Comparison of ENCODE assay signal across 1 cellular context in genomic region chr1:61724721-61725694, GRCh38.
A peak's percentile ranks its signal among the peaks of the same experiment; 100 is the strongest.
TF ChIP-seq lines count a peak whose summit lies in the region.

Gene TM2D1 (minus strand): TSS chr1:61725141. CDS start chr1:61725120, 21 bp downstream.

TF ChIP-seq in HEK293, 187 proteins besides CTCF, POLR2A, EP300 and RAD21 (continued from another document and continues in another):
- TF ChIP-seq, protein P1, sequence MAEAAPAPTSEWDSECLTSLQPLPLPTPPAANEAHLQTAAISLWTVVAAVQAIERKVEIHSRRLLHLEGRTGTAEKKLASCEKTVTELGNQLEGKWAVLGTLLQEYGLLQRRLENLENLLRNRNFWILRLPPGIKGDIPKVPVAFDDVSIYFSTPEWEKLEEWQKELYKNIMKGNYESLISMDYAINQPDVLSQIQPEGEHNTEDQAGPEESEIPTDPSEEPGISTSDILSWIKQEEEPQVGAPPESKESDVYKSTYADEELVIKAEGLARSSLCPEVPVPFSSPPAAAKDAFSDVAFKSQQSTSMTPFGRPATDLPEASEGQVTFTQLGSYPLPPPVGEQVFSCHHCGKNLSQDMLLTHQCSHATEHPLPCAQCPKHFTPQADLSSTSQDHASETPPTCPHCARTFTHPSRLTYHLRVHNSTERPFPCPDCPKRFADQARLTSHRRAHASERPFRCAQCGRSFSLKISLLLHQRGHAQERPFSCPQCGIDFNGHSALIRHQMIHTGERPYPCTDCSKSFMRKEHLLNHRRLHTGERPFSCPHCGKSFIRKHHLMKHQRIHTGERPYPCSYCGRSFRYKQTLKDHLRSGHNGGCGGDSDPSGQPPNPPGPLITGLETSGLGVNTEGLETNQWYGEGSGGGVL (tag by site-specific recombination; IDR thresholded peaks at IDR 0.05): 0 out of 2 replicates have a peak, but pooled peaks have one; percentile 25
- TF ChIP-seq, protein P2, sequence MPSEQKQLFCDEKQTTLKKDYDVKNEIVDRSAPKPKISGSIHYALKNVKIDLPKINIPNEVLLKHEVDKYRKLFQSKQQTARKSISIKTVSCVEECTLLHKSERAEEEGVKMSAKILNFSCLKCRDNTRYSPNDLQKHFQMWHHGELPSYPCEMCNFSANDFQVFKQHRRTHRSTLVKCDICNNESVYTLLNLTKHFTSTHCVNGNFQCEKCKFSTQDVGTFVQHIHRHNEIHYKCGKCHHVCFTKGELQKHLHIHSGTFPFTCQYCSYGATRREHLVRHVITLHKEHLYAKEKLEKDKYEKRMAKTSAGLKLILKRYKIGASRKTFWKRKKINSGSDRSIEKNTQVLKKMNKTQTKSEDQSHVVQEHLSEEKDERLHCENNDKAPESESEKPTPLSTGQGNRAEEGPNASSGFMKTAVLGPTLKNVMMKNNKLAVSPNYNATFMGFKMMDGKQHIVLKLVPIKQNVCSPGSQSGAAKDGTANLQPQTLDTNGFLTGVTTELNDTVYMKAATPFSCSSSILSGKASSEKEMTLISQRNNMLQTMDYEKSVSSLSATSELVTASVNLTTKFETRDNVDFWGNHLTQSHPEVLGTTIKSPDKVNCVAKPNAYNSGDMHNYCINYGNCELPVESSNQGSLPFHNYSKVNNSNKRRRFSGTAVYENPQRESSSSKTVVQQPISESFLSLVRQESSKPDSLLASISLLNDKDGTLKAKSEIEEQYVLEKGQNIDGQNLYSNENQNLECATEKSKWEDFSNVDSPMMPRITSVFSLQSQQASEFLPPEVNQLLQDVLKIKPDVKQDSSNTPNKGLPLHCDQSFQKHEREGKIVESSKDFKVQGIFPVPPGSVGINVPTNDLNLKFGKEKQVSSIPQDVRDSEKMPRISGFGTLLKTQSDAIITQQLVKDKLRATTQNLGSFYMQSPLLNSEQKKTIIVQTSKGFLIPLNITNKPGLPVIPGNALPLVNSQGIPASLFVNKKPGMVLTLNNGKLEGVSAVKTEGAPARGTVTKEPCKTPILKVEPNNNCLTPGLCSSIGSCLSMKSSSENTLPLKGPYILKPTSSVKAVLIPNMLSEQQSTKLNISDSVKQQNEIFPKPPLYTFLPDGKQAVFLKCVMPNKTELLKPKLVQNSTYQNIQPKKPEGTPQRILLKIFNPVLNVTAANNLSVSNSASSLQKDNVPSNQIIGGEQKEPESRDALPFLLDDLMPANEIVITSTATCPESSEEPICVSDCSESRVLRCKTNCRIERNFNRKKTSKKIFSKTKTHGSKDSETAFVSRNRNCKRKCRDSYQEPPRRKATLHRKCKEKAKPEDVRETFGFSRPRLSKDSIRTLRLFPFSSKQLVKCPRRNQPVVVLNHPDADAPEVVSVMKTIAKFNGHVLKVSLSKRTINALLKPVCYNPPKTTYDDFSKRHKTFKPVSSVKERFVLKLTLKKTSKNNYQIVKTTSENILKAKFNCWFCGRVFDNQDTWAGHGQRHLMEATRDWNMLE (tag by site-specific recombination; conservative IDR thresholded peaks at IDR 0.05; ENCODE audit: low read depth): peak; percentile 80
- TF ChIP-seq WT1 (tag by site-specific recombination; IDR thresholded peaks at IDR 0.05) (no peak), ZNF239 (tag by site-specific recombination; IDR thresholded peaks at IDR 0.05) (no peak), KLF8 (tag by site-specific recombination; IDR thresholded peaks at IDR 0.05) (peak; percentile 89), ZSCAN23 (tag by site-specific recombination; IDR thresholded peaks at IDR 0.05) (no peak), ZFP41 (tag by site-specific recombination; IDR thresholded peaks at IDR 0.05; ENCODE audit: borderline replicate concordance) (no peak), GLIS1 (tag by site-specific recombination; IDR thresholded peaks at IDR 0.05) (peak; percentile 29; the same call in 1 of the 2 replicates), ZNF544 (tag by site-specific recombination; IDR thresholded peaks at IDR 0.05) (no peak), ZNF132 (tag by site-specific recombination; IDR thresholded peaks at IDR 0.05; ENCODE audit: borderline replicate concordance) (no peak), ZNF175 (tag by site-specific recombination; IDR thresholded peaks at IDR 0.05) (no peak), SETDB1 (IDR thresholded peaks at IDR 0.05; ENCODE audit: insufficient read length, low read length) (peak; percentile 42), ZFHX2 (tag by site-specific recombination; conservative IDR thresholded peaks at IDR 0.05) (peak; percentile 47), EGR2 (tag by site-specific recombination; IDR thresholded peaks at IDR 0.05; ENCODE audit: low read depth) (0 out of 2 replicates have a peak, but pooled peaks have one; percentile 30), ZNF473 (tag by site-specific recombination; IDR thresholded peaks at IDR 0.05) (no peak), ZNF391 (tag by site-specific recombination; IDR thresholded peaks at IDR 0.05; ENCODE audit: borderline replicate concordance, low read depth) (no peak), ZSCAN16 (tag by site-specific recombination; IDR thresholded peaks at IDR 0.05) (no peak), ZSCAN4 (tag by site-specific recombination; IDR thresholded peaks at IDR 0.05) (no peak), ZNF792 (tag by site-specific recombination; IDR thresholded peaks at IDR 0.05) (no peak), KLF9 (tag by site-specific recombination; IDR thresholded peaks at IDR 0.05; ENCODE audit: low read depth) (peak; percentile 17; the same call in 1 of the 2 replicates), ZBTB48 (tag by site-specific recombination; IDR thresholded peaks at IDR 0.05) (peak; percentile 98), ZNF791 (tag by site-specific recombination; IDR thresholded peaks at IDR 0.05) (no peak), ZNF157 (tag by site-specific recombination; IDR thresholded peaks at IDR 0.05) (no peak), ZNF830 (tag by site-specific recombination; IDR thresholded peaks at IDR 0.05; ENCODE audit: low read depth) (no peak), ZNF777 (tag by site-specific recombination; IDR thresholded peaks at IDR 0.05; ENCODE audit: borderline replicate concordance) (peak; percentile 87), ZNF10 (tag by site-specific recombination; IDR thresholded peaks at IDR 0.05) (peak; percentile 88), ZNF701 (tag by site-specific recombination; IDR thresholded peaks at IDR 0.05) (no peak), ZXDB (tag by site-specific recombination; IDR thresholded peaks at IDR 0.05) (peak; percentile 100), ZNF19 (tag by site-specific recombination; IDR thresholded peaks at IDR 0.05; ENCODE audit: low read depth) (no peak), ZNF529 (tag by site-specific recombination; IDR thresholded peaks at IDR 0.05; ENCODE audit: insufficient replicate concordance) (no peak), ZNF37A (tag by site-specific recombination; IDR thresholded peaks at IDR 0.05) (no peak), KLF16 (tag by site-specific recombination; IDR thresholded peaks at IDR 0.05) (peak; percentile 73), GLI2 (tag by site-specific recombination; IDR thresholded peaks at IDR 0.05; ENCODE audit: borderline replicate concordance, low read depth) (no peak; the same call in 1 of the 2 replicates), ZNF366 (tag by site-specific recombination; conservative IDR thresholded peaks at IDR 0.05) (peak; percentile 79), ZNF514 (tag by site-specific recombination; IDR thresholded peaks at IDR 0.05) (no peak), ZEB2 (tag by site-specific recombination; IDR thresholded peaks at IDR 0.05) (peak; percentile 88), ZNF214 (tag by site-specific recombination; IDR thresholded peaks at IDR 0.05; ENCODE audit: borderline replicate concordance) (no peak), ZNF302 (tag by site-specific recombination; IDR thresholded peaks at IDR 0.05; ENCODE audit: low read depth) (no peak)
- TF ChIP-seq, protein P3, sequence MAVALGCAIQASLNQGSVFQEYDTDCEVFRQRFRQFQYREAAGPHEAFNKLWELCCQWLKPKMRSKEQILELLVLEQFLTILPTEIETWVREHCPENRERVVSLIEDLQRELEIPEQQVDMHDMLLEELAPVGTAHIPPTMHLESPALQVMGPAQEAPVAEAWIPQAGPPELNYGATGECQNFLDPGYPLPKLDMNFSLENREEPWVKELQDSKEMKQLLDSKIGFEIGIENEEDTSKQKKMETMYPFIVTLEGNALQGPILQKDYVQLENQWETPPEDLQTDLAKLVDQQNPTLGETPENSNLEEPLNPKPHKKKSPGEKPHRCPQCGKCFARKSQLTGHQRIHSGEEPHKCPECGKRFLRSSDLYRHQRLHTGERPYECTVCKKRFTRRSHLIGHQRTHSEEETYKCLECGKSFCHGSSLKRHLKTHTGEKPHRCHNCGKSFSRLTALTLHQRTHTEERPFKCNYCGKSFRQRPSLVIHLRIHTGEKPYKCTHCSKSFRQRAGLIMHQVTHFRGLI (tag by site-specific recombination; IDR thresholded peaks at IDR 0.05): no peak; the same call in 1 of the 2 replicates
- TF ChIP-seq, protein P4, sequence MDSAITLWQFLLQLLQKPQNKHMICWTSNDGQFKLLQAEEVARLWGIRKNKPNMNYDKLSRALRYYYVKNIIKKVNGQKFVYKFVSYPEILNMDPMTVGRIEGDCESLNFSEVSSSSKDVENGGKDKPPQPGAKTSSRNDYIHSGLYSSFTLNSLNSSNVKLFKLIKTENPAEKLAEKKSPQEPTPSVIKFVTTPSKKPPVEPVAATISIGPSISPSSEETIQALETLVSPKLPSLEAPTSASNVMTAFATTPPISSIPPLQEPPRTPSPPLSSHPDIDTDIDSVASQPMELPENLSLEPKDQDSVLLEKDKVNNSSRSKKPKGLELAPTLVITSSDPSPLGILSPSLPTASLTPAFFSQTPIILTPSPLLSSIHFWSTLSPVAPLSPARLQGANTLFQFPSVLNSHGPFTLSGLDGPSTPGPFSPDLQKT (IDR thresholded peaks at IDR 0.05; ENCODE audit: borderline replicate concordance, low read depth, low read length): peak; percentile 63; the same call in 1 of the 2 replicates
- TF ChIP-seq, protein P5, sequence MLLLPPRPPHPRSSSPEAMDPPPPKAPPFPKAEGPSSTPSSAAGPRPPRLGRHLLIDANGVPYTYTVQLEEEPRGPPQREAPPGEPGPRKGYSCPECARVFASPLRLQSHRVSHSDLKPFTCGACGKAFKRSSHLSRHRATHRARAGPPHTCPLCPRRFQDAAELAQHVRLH (tag by site-specific recombination; IDR thresholded peaks at IDR 0.05): no peak; the same call in 1 of the 2 replicates
- TF ChIP-seq, protein P6, sequence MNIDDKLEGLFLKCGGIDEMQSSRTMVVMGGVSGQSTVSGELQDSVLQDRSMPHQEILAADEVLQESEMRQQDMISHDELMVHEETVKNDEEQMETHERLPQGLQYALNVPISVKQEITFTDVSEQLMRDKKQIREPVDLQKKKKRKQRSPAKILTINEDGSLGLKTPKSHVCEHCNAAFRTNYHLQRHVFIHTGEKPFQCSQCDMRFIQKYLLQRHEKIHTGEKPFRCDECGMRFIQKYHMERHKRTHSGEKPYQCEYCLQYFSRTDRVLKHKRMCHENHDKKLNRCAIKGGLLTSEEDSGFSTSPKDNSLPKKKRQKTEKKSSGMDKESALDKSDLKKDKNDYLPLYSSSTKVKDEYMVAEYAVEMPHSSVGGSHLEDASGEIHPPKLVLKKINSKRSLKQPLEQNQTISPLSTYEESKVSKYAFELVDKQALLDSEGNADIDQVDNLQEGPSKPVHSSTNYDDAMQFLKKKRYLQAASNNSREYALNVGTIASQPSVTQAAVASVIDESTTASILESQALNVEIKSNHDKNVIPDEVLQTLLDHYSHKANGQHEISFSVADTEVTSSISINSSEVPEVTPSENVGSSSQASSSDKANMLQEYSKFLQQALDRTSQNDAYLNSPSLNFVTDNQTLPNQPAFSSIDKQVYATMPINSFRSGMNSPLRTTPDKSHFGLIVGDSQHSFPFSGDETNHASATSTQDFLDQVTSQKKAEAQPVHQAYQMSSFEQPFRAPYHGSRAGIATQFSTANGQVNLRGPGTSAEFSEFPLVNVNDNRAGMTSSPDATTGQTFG (tag by site-specific recombination; IDR thresholded peaks at IDR 0.05; ENCODE audit: borderline replicate concordance): no peak
- TF ChIP-seq, protein P7, sequence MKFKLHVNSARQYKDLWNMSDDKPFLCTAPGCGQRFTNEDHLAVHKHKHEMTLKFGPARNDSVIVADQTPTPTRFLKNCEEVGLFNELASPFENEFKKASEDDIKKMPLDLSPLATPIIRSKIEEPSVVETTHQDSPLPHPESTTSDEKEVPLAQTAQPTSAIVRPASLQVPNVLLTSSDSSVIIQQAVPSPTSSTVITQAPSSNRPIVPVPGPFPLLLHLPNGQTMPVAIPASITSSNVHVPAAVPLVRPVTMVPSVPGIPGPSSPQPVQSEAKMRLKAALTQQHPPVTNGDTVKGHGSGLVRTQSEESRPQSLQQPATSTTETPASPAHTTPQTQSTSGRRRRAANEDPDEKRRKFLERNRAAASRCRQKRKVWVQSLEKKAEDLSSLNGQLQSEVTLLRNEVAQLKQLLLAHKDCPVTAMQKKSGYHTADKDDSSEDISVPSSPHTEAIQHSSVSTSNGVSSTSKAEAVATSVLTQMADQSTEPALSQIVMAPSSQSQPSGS (tag by site-specific recombination; IDR thresholded peaks at IDR 0.05; ENCODE audit: low read depth): peak; percentile 81; the same call in 1 of the 2 replicates
- TF ChIP-seq, protein P8, sequence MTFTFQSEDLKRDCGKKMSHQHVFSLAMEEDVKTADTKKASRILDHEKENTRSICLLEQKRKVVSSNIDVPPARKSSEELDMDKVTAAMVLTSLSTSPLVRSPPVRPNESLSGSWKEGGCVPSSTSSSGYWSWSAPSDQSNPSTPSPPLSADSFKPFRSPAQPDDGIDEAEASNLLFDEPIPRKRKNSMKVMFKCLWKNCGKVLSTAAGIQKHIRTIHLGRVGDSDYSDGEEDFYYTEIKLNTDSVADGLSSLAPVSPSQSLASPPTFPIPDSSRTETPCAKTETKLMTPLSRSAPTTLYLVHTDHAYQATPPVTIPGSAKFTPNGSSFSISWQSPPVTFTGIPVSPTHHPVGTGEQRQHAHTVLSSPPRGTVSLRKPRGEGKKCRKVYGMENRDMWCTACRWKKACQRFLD (tag by site-specific recombination; IDR thresholded peaks at IDR 0.05): no peak
- TF ChIP-seq, protein P9, sequence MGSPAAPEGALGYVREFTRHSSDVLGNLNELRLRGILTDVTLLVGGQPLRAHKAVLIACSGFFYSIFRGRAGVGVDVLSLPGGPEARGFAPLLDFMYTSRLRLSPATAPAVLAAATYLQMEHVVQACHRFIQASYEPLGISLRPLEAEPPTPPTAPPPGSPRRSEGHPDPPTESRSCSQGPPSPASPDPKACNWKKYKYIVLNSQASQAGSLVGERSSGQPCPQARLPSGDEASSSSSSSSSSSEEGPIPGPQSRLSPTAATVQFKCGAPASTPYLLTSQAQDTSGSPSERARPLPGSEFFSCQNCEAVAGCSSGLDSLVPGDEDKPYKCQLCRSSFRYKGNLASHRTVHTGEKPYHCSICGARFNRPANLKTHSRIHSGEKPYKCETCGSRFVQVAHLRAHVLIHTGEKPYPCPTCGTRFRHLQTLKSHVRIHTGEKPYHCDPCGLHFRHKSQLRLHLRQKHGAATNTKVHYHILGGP (tag by site-specific recombination; IDR thresholded peaks at IDR 0.05): no peak
